ENCODE assay signal across 33 cellular contexts in genomic region chr12:107734139-107734538, GRCh38. TPM values are rescaled to one million over a fixed set of nuclear protein-coding genes. Genes with fewer than 3 reads are reported as not detected.
"Had no signal": no experiment of that assay in that cellular context is flagged by ENCODE, and none has a peak within 500 bp of the region (broad histone marks: within the 10 kb centered on the region; RNA-seq: fewer than 3 reads in every experiment).

No MANE protein-coding gene starts in this region.

- DNase-seq: activated CD4-positive, alpha-beta T cell treated with anti-CD3 and anti-CD28 coated beads for 36 hours; activated CD4-positive, CD25-positive, alpha-beta regulatory T cell; activated gamma-delta T cell treated with Interleukin-2 at 50 U/mL for 16 hours; adrenal gland; aorta; body of pancreas; cerebellar nuclear complex; colonic mucosa; effector CD8-positive, alpha-beta T cell; gastrocnemius medialis; hippocampal formation; left cardiac atrium; left ventricle myocardium superior; naive thymus-derived CD4-positive, alpha-beta T cell; pancreas; sigmoid colon; small intestine; stimulated activated CD4-positive, alpha-beta T cell treated with anti-CD3 and anti-CD28 coated beads, Interleukin-4, amount 100 ng/mL, for 24 hours; stimulated activated naive CD8-positive, alpha-beta T cell treated with anti-CD3 and anti-CD28 coated beads, Interleukin-15, amount 100 ng/mL, for 72 hours; substantia nigra; T-helper 1 cell had no signal

- H3K27ac ChIP-seq: adrenal gland, body of pancreas, colonic mucosa, gastrocnemius medialis, pancreas, prostate gland, sigmoid colon, vagina had no signal

- H3K4me3 Mint-ChIP-seq: activated CD4-positive, alpha-beta T cell treated with anti-CD3 and anti-CD28 coated beads for 36 hours; activated T-helper 17 cell treated with anti-CD3 and anti-CD28 coated beads, Interleukin-2, amount 50 U/mL, for 72 hours; naive thymus-derived CD4-positive, alpha-beta T cell; neural crest cell; stimulated activated effector memory CD8-positive, alpha-beta T cell treated with anti-CD3 and anti-CD28 coated beads, Interleukin-12 subunit alpha, Interleukin-12 subunit beta, amount 100 ng/mL, for 72 hours; stimulated activated naive CD8-positive, alpha-beta T cell treated with anti-CD3 and anti-CD28 coated beads, Interleukin-15, amount 100 ng/mL, for 72 hours; T-helper 2 cell treated with Interferon-gamma antibody and Interleukin-4, amounts not matched to agents 5 μg/mL and 100 μg/mL, for 36 hours; type B pancreatic cell had no signal

- H3K27ac Mint-ChIP-seq: activated CD4-positive, alpha-beta T cell treated with anti-CD3 and anti-CD28 coated beads for 36 hours; activated T-helper 17 cell treated with anti-CD3 and anti-CD28 coated beads, Interleukin-2, amount 50 U/mL, for 72 hours; stimulated activated naive CD8-positive, alpha-beta T cell treated with anti-CD3 and anti-CD28 coated beads, Interleukin-15, amount 100 ng/mL, for 72 hours; T-helper 2 cell treated with Interferon-gamma antibody and Interleukin-4, amounts not matched to agents 5 μg/mL and 100 μg/mL, for 36 hours; type B pancreatic cell had no signal

- H3K4me3 ChIP-seq: adrenal gland, body of pancreas, colonic mucosa, gastrocnemius medialis, pancreas, prostate gland, sigmoid colon, vagina had no signal

- ATAC-seq: activated CD4-positive, alpha-beta T cell treated with anti-CD3 and anti-CD28 coated beads for 36 hours; activated naive CD4-positive, alpha-beta T cell treated with anti-CD3 and anti-CD28 coated beads, Interleukin-2, amount 50 U/mL, for 72 hours; activated T-helper 17 cell treated with anti-CD3 and anti-CD28 coated beads, Interleukin-2, amount 50 U/mL, for 72 hours; body of pancreas; gastrocnemius medialis; left cardiac atrium; left ventricle myocardium superior; naive thymus-derived CD4-positive, alpha-beta T cell; pancreas; stimulated activated effector memory CD8-positive, alpha-beta T cell treated with anti-CD3 and anti-CD28 coated beads, Interleukin-12 subunit alpha, Interleukin-12 subunit beta, amount 100 ng/mL, for 72 hours; stimulated activated naive CD8-positive, alpha-beta T cell treated with anti-CD3 and anti-CD28 coated beads, Interleukin-15, amount 100 ng/mL, for 72 hours had no signal

- H3K27me3 ChIP-seq: adrenal gland, body of pancreas, colonic mucosa, gastrocnemius medialis, pancreas, sigmoid colon, vagina had no signal

- H3K27me3 Mint-ChIP-seq: activated CD4-positive, alpha-beta T cell treated with anti-CD3 and anti-CD28 coated beads for 36 hours; activated T-helper 17 cell treated with anti-CD3 and anti-CD28 coated beads, Interleukin-2, amount 50 U/mL, for 72 hours; naive thymus-derived CD4-positive, alpha-beta T cell; stimulated activated naive CD8-positive, alpha-beta T cell treated with anti-CD3 and anti-CD28 coated beads, Interleukin-15, amount 100 ng/mL, for 72 hours; type B pancreatic cell had no signal

- H3K9me3 ChIP-seq: adrenal gland, body of pancreas, colonic mucosa, gastrocnemius medialis, pancreas, prostate gland, sigmoid colon, vagina had no signal

- H3K4me1 ChIP-seq: adrenal gland, body of pancreas, colonic mucosa, gastrocnemius medialis, pancreas, prostate gland, sigmoid colon, vagina had no signal

- H3K9me3 Mint-ChIP-seq: activated naive CD4-positive, alpha-beta T cell treated with anti-CD3 and anti-CD28 coated beads, Interleukin-2, amount 50 U/mL, for 72 hours; activated T-helper 17 cell treated with anti-CD3 and anti-CD28 coated beads, Interleukin-2, amount 50 U/mL, for 72 hours; naive thymus-derived CD4-positive, alpha-beta T cell; neural crest cell; stimulated activated effector memory CD8-positive, alpha-beta T cell treated with anti-CD3 and anti-CD28 coated beads, Interleukin-12 subunit alpha, Interleukin-12 subunit beta, amount 100 ng/mL, for 72 hours; stimulated activated naive CD8-positive, alpha-beta T cell treated with anti-CD3 and anti-CD28 coated beads, Interleukin-15, amount 100 ng/mL, for 72 hours; T-helper 2 cell treated with Interferon-gamma antibody and Interleukin-4, amounts not matched to agents 5 μg/mL and 100 μg/mL, for 36 hours; type B pancreatic cell had no signal

- H3K4me1 Mint-ChIP-seq: activated CD4-positive, alpha-beta T cell treated with anti-CD3 and anti-CD28 coated beads for 36 hours; activated T-helper 17 cell treated with anti-CD3 and anti-CD28 coated beads, Interleukin-2, amount 50 U/mL, for 72 hours; neural crest cell; stimulated activated naive CD8-positive, alpha-beta T cell treated with anti-CD3 and anti-CD28 coated beads, Interleukin-15, amount 100 ng/mL, for 72 hours had no signal

RNA-seq across cellular contexts. Expression of gene ASCL4, which starts 40.4 kb away (rescaled TPM):
- total RNA-seq: activated CD4-positive, alpha-beta T cell treated with anti-CD3 and anti-CD28 coated beads for 36 hours; activated naive CD4-positive, alpha-beta T cell treated with anti-CD3 and anti-CD28 coated beads, Interleukin-2, amount 50 U/mL, for 72 hours; activated T-helper 17 cell treated with anti-CD3 and anti-CD28 coated beads, Interleukin-2, amount 50 U/mL, for 72 hours; adrenal gland; aorta; body of pancreas; colonic mucosa; dermis microvascular lymphatic vessel endothelial cell; epithelial cell of proximal tubule; gastrocnemius medialis; left ventricle myocardium superior; lung microvascular endothelial cell; naive thymus-derived CD4-positive, alpha-beta T cell; neural crest cell; pancreas; prostate gland; sigmoid colon; vagina had no signal
- polyA plus RNA-seq: aorta; keratinocyte; naive thymus-derived CD4-positive, alpha-beta T cell; small intestine had no signal
